In the genomic region with DNA sequence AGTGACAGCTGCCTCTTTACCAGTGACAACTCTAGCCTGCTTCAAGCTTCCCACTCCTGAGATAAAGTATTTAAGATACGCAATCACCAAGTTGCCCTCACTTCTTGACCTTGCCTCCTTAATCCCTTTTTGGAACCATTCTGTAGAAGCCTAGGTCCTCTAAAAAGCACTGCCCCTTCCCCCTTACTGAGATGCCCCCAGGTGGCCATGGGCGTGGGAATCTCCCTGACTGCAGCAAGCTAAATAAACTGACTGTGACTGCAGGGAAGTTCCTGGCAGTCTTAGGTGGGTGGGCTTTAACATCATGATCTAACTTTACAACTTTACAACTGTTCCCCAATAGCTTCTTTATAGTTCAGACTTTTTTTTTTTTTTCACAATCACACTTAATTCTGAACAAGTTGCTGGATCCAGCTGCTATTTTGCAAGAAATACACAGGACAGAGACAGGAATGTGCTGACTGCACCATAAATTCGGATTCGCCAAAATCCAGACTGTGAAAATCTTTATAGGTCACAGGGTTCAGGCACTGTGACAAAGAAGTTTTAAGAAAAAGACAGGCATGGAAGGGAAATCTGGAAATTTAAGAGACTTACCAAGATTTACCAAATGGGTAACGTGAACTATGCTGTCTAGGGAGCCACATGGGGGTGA, we compare ENCODE assay signal across 22 cellular contexts.
A peak's percentile ranks its signal among the peaks of the same experiment; 100 is the strongest.
DNase-seq lines count a peak whose midpoint lies in the region; ATAC-seq and TF ChIP-seq lines count a peak whose summit lies in the region.
"Had no signal": no experiment of that assay in that cellular context is flagged by ENCODE, and none has a peak within 500 bp of the region (broad histone marks: within the 10 kb centered on the region; RNA-seq: fewer than 3 reads in every experiment).

No MANE protein-coding gene starts in this region.

- no peaks in the 10 kb centered on the region for H3K4me1 Mint-ChIP-seq in activated naive CD8-positive, alpha-beta T cell treated with anti-CD3 and anti-CD28 coated beads, Interleukin-2, amount 50 U/mL, for 24 hours
- H3K4me1 Mint-ChIP-seq: activated CD4-positive, alpha-beta T cell treated with anti-CD3 and anti-CD28 coated beads, Interleukin-2, amount 10 ng/mL, durations not matched to agents 24 days and 14 days; activated naive CD4-positive, alpha-beta T cell treated with anti-CD3 and anti-CD28 coated beads, Interleukin-2, amount 50 U/mL, for 24 hours; CD14-positive monocyte had no signal

- peaks cover 5% of the 10 kb centered on the region for H3K9me3 Mint-ChIP-seq in activated naive CD8-positive, alpha-beta T cell treated with anti-CD3 and anti-CD28 coated beads, Interleukin-2, amount 50 U/mL, for 24 hours
- H3K9me3 Mint-ChIP-seq: T-helper 1 cell treated with Interleukin-12 subunit alpha and Interleukin-12 subunit beta and Interleukin-4 antibody, amounts not matched to agents 30 μg/mL and 1 μg/mL, for 36 hours had no signal

- intact Hi-C loops in sciatic nerve (cut with DNase I), result no loop called here

- H3K4me3 ChIP-seq in AG10803 (ENCODE audit: low read length) (no peak overlapping the region), fibroblast of the aortic adventitia (ENCODE audit: low read depth, low read length) (no peak overlapping the region)
- H3K4me3 ChIP-seq: SJSA1, upper lobe of left lung had no signal

- TF ChIP-seq CTCF in AG10803 (conservative IDR thresholded peaks at IDR 0.05; ENCODE audit: low read length), result no peak
- TF ChIP-seq CTCF in RWPE1 (conservative IDR thresholded peaks at IDR 0.05; ENCODE audit: low read depth), result no peak
- no peak for TF ChIP-seq CTCF in fibroblast of the aortic adventitia (IDR thresholded peaks at IDR 0.05; ENCODE audit: insufficient read depth, low read length)

- H3K27ac Mint-ChIP-seq in activated naive CD8-positive, alpha-beta T cell treated with anti-CD3 and anti-CD28 coated beads, Interleukin-2, amount 50 U/mL, for 24 hours, result no peak overlapping the region
- H3K27ac Mint-ChIP-seq: activated CD4-positive, alpha-beta T cell treated with anti-CD3 and anti-CD28 coated beads, Interleukin-2, amount 10 ng/mL, durations not matched to agents 24 days and 14 days; activated naive CD4-positive, alpha-beta T cell treated with anti-CD3 and anti-CD28 coated beads, Interleukin-2, amount 50 U/mL, for 24 hours; CD14-positive monocyte; HFFc6; T-helper 1 cell treated with Interleukin-12 subunit alpha and Interleukin-12 subunit beta and Interleukin-4 antibody, amounts not matched to agents 30 μg/mL and 1 μg/mL, for 36 hours had no signal

- peak; percentile 80 for DNase-seq in AG10803 (ENCODE audit: low read depth)
- DNase-seq in RWPE1 (ENCODE audit: low spot score), result no peak
- peak; percentile 6 for DNase-seq in fibroblast of the aortic adventitia (ENCODE audit: low read depth)
- DNase-seq in sciatic nerve (ENCODE audit: low spot score), result no peak
- no peak for DNase-seq in activated naive CD8-positive, alpha-beta T cell treated with anti-CD3 and anti-CD28 coated beads, Interleukin-2, amount 50 U/mL, for 24 hours
- DNase-seq in activated T-cell treated with anti-CD3 and anti-CD28 coated beads, Interleukin-2, amount 50 U/mL, for 48 hours, result no peak
- DNase-seq: activated CD4-positive, alpha-beta T cell treated with anti-CD3 and anti-CD28 coated beads, Interleukin-2, amount 10 ng/mL, durations not matched to agents 24 days and 14 days; effector memory CD4-positive, alpha-beta T cell; head of caudate nucleus; HFFc6; KBM-7; left cardiac atrium; NCI-H1436; upper lobe of left lung had no signal

- peak overlapping the region; percentile 85 for H3K27ac ChIP-seq in RWPE1
- H3K27ac ChIP-seq: SJSA1, upper lobe of left lung had no signal

- ATAC-seq in sciatic nerve, result peak; percentile 81
- no peak for ATAC-seq in GM21619 (IDR thresholded peaks at IDR 0.05; ENCODE audit: unreplicated experiment)
- no peak for ATAC-seq in activated naive CD8-positive, alpha-beta T cell treated with anti-CD3 and anti-CD28 coated beads, Interleukin-2, amount 50 U/mL, for 24 hours
- ATAC-seq in GM19452 (IDR thresholded peaks at IDR 0.05; ENCODE audit: unreplicated experiment), result no peak
- ATAC-seq: Panc1 had no signal

- POLR2A ChIA-PET in RWPE1 (lab: Yijun Ruan, JAX; ENCODE audit: low non-redundant PET), result no interaction called here

- peaks cover 7% of the 10 kb centered on the region for H3K27me3 Mint-ChIP-seq in activated naive CD8-positive, alpha-beta T cell treated with anti-CD3 and anti-CD28 coated beads, Interleukin-2, amount 50 U/mL, for 24 hours

- H3K4me3 Mint-ChIP-seq in activated naive CD8-positive, alpha-beta T cell treated with anti-CD3 and anti-CD28 coated beads, Interleukin-2, amount 50 U/mL, for 24 hours, result no peak overlapping the region
- H3K4me3 Mint-ChIP-seq: activated CD4-positive, alpha-beta T cell treated with anti-CD3 and anti-CD28 coated beads, Interleukin-2, amount 10 ng/mL, durations not matched to agents 24 days and 14 days; activated naive CD4-positive, alpha-beta T cell treated with anti-CD3 and anti-CD28 coated beads, Interleukin-2, amount 50 U/mL, for 24 hours; CD14-positive monocyte; HFFc6; neural crest cell; T-helper 1 cell treated with Interleukin-12 subunit alpha and Interleukin-12 subunit beta and Interleukin-4 antibody, amounts not matched to agents 30 μg/mL and 1 μg/mL, for 36 hours had no signal

- CTCF ChIA-PET in RWPE1 (lab: Yijun Ruan, JAX), result interaction anchor here (0.5 to 1.3 kb wide), 5 partner anchors 14 to 713 kb away, joined by 3 to 7 read pairs (median 4); no protein-coding TSS in a partner anchor

- no peaks in the 10 kb centered on the region for H3K36me3 Mint-ChIP-seq in activated naive CD8-positive, alpha-beta T cell treated with anti-CD3 and anti-CD28 coated beads, Interleukin-2, amount 50 U/mL, for 24 hours (ENCODE audit: low read depth)
- H3K36me3 Mint-ChIP-seq: activated naive CD4-positive, alpha-beta T cell treated with anti-CD3 and anti-CD28 coated beads, Interleukin-2, amount 50 U/mL, for 24 hours; CD14-positive monocyte had no signal

Comparison
In these comparisons a context has a peak if more than half of its experiments do, and no peak if none do; other contexts are left out.
1. DNase-seq: peak in AG10803 (single experiment) and fibroblast of the aortic adventitia (single experiment); none in RWPE1 (single experiment), sciatic nerve (single experiment), activated naive CD8-positive, alpha-beta T cell treated with anti-CD3 and anti-CD28 coated beads, Interleukin-2, amount 50 U/mL, for 24 hours (single experiment) and activated T-cell treated with anti-CD3 and anti-CD28 coated beads, Interleukin-2, amount 50 U/mL, for 48 hours (0 of 2).